ENCODE assay signal across 7 cellular contexts in genomic region chr7:101363734-101364374, GRCh38. TPM values are rescaled to one million over a fixed set of nuclear protein-coding genes. Genes with fewer than 3 reads are reported as not detected.
DNase-seq lines count a peak whose midpoint lies in the region; ATAC-seq and TF ChIP-seq lines count a peak whose summit lies in the region.

No MANE protein-coding gene starts in this region.

- no peaks in the 10 kb centered on the region for H3K9me3 Mint-ChIP-seq in activated naive CD8-positive, alpha-beta T cell treated with anti-CD3 and anti-CD28 coated beads, Interleukin-2, amount 50 U/mL, for 24 hours

- H3K4me3 ChIP-seq in GM12864 (ENCODE audit: low read depth, low read length) (no peak overlapping the region), prostate gland (peak overlapping the region; percentile 39 to 56), upper lobe of right lung (peak overlapping the region; percentile 50)

- no peak overlapping the region for H3K27ac Mint-ChIP-seq in activated naive CD8-positive, alpha-beta T cell treated with anti-CD3 and anti-CD28 coated beads, Interleukin-2, amount 50 U/mL, for 24 hours

- 1% methylated on average over 31 of the region's 52 CpGs for WGBS in prostate gland

- no peak for DNase-seq in GM12864 (ENCODE audit: low read depth)
- DNase-seq in SKM-1 (lab: John Stamatoyannopoulos, UW; ENCODE audit: unreplicated experiment): peak; percentile 29
- peak; percentile 76 for DNase-seq in activated naive CD8-positive, alpha-beta T cell treated with anti-CD3 and anti-CD28 coated beads, Interleukin-2, amount 50 U/mL, for 24 hours
- DNase-seq in left ventricle myocardium superior: peak; percentile 80
- DNase-seq in prostate gland (ENCODE audit: low spot score): peak; percentile 59
- peak; percentile 83 for DNase-seq in upper lobe of right lung

- H3K36me3 Mint-ChIP-seq in activated naive CD8-positive, alpha-beta T cell treated with anti-CD3 and anti-CD28 coated beads, Interleukin-2, amount 50 U/mL, for 24 hours (ENCODE audit: low read depth): no peaks in the 10 kb centered on the region

- intact Hi-C loops in left ventricle myocardium superior (cut with micrococcal nuclease): loop anchor here (5.0 kb wide), 1 partner anchor 908 kb away; no protein-coding TSS in a partner anchor
- intact Hi-C loops in prostate gland (cut with DNase I): loop anchor here (2.0 to 10.0 kb wide), 3 partner anchors 48 to 175 kb away; no protein-coding TSS in a partner anchor
- intact Hi-C loops in upper lobe of right lung (cut with DNase I): no loop called here

- H3K9me3 ChIP-seq in prostate gland: no peaks in the 10 kb centered on the region
- no peaks in the 10 kb centered on the region for H3K9me3 ChIP-seq in upper lobe of right lung

- H3K4me1 ChIP-seq in prostate gland (replicated peaks) (no peaks in the 10 kb centered on the region), upper lobe of right lung (peaks cover 7% of the 10 kb centered on the region)

- H3K36me3 ChIP-seq in prostate gland: no peaks in the 10 kb centered on the region
- no peaks in the 10 kb centered on the region for H3K36me3 ChIP-seq in upper lobe of right lung

- ATAC-seq in HG03521 (IDR thresholded peaks at IDR 0.05; ENCODE audit: unreplicated experiment) (peak; percentile 54), left ventricle myocardium superior (peak; percentile 98), upper lobe of right lung (peak; percentile 96)
- ATAC-seq in activated naive CD8-positive, alpha-beta T cell treated with anti-CD3 and anti-CD28 coated beads, Interleukin-2, amount 50 U/mL, for 24 hours: peak; percentile 93

- TF ChIP-seq CTCF in GM12864 (IDR thresholded peaks at IDR 0.05; ENCODE audit: low read depth, low read length, missing control alignments) (peak; percentile 83), prostate gland (IDR thresholded peaks at IDR 0.05) (peak; percentile 83 to 93 (median 90)), upper lobe of right lung (IDR thresholded peaks at IDR 0.05) (peak; percentile 95)

- H3K4me3 Mint-ChIP-seq in activated naive CD8-positive, alpha-beta T cell treated with anti-CD3 and anti-CD28 coated beads, Interleukin-2, amount 50 U/mL, for 24 hours: peak overlapping the region; percentile 8

- H3K27me3 ChIP-seq in prostate gland (replicated peaks; ENCODE audit: insufficient read depth) (no peaks in the 10 kb centered on the region), upper lobe of right lung (peaks cover 22% of the 10 kb centered on the region)

- peaks cover 25% of the 10 kb centered on the region for H3K4me1 Mint-ChIP-seq in activated naive CD8-positive, alpha-beta T cell treated with anti-CD3 and anti-CD28 coated beads, Interleukin-2, amount 50 U/mL, for 24 hours

- TF ChIP-seq POLR2A in prostate gland (IDR thresholded peaks at IDR 0.05): no peak

- H3K27ac ChIP-seq in prostate gland (peak overlapping the region; percentile 67 to 71), upper lobe of right lung (no peak overlapping the region)

- peaks cover 29% of the 10 kb centered on the region for H3K27me3 Mint-ChIP-seq in activated naive CD8-positive, alpha-beta T cell treated with anti-CD3 and anti-CD28 coated beads, Interleukin-2, amount 50 U/mL, for 24 hours

RNA-seq across cellular contexts. Expression of gene COL26A1, which starts 1.2 kb away (rescaled TPM):
- total RNA-seq in left ventricle myocardium superior: not detected
- total RNA-seq in prostate gland: 10 to 100 TPM in 1 of 2 donors, 1 to 10 TPM in 1; 3.8 to 10.3 TPM
- total RNA-seq in upper lobe of right lung: 0.58 TPM

RNA-seq across cellular contexts. Expression of gene IFT22, which starts 42.2 kb away (rescaled TPM):
- 26.8 TPM for total RNA-seq in left ventricle myocardium superior
- 10 to 100 TPM; 24.7 to 37.7 TPM for total RNA-seq in prostate gland
- total RNA-seq in upper lobe of right lung: 16.2 TPM
